21 cellular contexts compared by ENCODE assay signal in genomic region chr1:9861371-9861770, GRCh38. TPM values are rescaled to one million over a fixed set of nuclear protein-coding genes. Genes with fewer than 3 reads are reported as not detected.
DNase-seq lines count a peak whose midpoint lies in the region; ATAC-seq and TF ChIP-seq lines count a peak whose summit lies in the region.
"Had no signal": no experiment of that assay in that cellular context is flagged by ENCODE, and none has a peak within 500 bp of the region (broad histone marks: within the 10 kb centered on the region; RNA-seq: fewer than 3 reads in every experiment).

No MANE protein-coding gene starts in this region.

- no peak overlapping the region for H2BK5ac ChIP-seq in mesendoderm (ENCODE audit: low read length)

- DNase-seq in DMS153 (lab: John Stamatoyannopoulos, UW): peak; percentile 19
- DNase-seq in DMS153 treated with DMSO at 0.1 percent for 48 hours (lab: John Stamatoyannopoulos, UW; ENCODE audit: unreplicated experiment): no peak
- DNase-seq in NAMALWA (ENCODE audit: low spot score): peak; percentile 58
- no peak for DNase-seq in T-helper 17 cell
- DNase-seq in mesendoderm: peak; percentile 63
- no peak for DNase-seq in NCI-H774 (lab: John Stamatoyannopoulos, UW)
- no peak for DNase-seq in CD4-positive, alpha-beta T cell
- DNase-seq: activated CD4-positive, alpha-beta T cell treated with anti-CD3 and anti-CD28 coated beads, Interleukin-2, amount 10 ng/mL, durations not matched to agents 7 days and 5 days; activated naive CD4-positive, alpha-beta T cell; activated T-cell treated with anti-CD3 and anti-CD28 coated beads for 4 hours; hippocampal formation; NCI-H1048; OCI-M1; transverse colon had no signal

- intact Hi-C loops in CD4-positive, alpha-beta T cell (cut with DNase I, micrococcal nuclease): no loop called here

- peak overlapping the region; percentile 11 for H3K27ac Mint-ChIP-seq in T-helper 17 cell
- H3K27ac Mint-ChIP-seq in CD4-positive, alpha-beta T cell: no peak overlapping the region
- H3K27ac Mint-ChIP-seq: activated CD4-positive, alpha-beta T cell treated with anti-CD3 and anti-CD28 coated beads, Interleukin-2, amount 10 ng/mL, durations not matched to agents 7 days and 5 days; stimulated activated effector memory CD8-positive, alpha-beta T cell treated with anti-CD3 and anti-CD28 coated beads, Interleukin-12 subunit alpha, Interleukin-12 subunit beta, amount 100 ng/mL, for 72 hours had no signal

- no peaks in the 10 kb centered on the region for H3K9me3 Mint-ChIP-seq in CD4-positive, alpha-beta T cell
- H3K9me3 Mint-ChIP-seq: activated CD4-positive, alpha-beta T cell treated with anti-CD3 and anti-CD28 coated beads, Interleukin-2, amount 10 ng/mL, durations not matched to agents 7 days and 5 days; stimulated activated effector memory CD8-positive, alpha-beta T cell treated with anti-CD3 and anti-CD28 coated beads, Interleukin-12 subunit alpha, Interleukin-12 subunit beta, amount 100 ng/mL, for 72 hours had no signal

- H3K27ac ChIP-seq in mesendoderm (ENCODE audit: low read depth, low read length): no peak overlapping the region
- H3K27ac ChIP-seq in CD4-positive, alpha-beta T cell (ENCODE audit: low read depth, low read length): no peak overlapping the region
- H3K27ac ChIP-seq: 22Rv1, HL-60, psoas muscle, transverse colon had no signal

- H3K56ac ChIP-seq in mesendoderm (ENCODE audit: low read length): no peak overlapping the region

- no peak overlapping the region for H2BK15ac ChIP-seq in mesendoderm (replicated peaks; ENCODE audit: low read depth)

- no peak overlapping the region for H3K4me2 ChIP-seq in mesendoderm (ENCODE audit: low read length)
- H3K4me2 ChIP-seq: smooth muscle cell had no signal

- H3K4me1 ChIP-seq in mesendoderm (ENCODE audit: control insufficient read depth, low read depth, low read length): no peaks in the 10 kb centered on the region
- H3K4me1 ChIP-seq: transverse colon had no signal

- H3K4me1 Mint-ChIP-seq in T-helper 17 cell: no peaks in the 10 kb centered on the region
- no peaks in the 10 kb centered on the region for H3K4me1 Mint-ChIP-seq in CD4-positive, alpha-beta T cell (ENCODE audit: low read depth)

- CTCF ChIA-PET in CD4-positive, alpha-beta T cell (lab: Charles Lee): interaction anchor here (1.2 to 2.7 kb wide), 2 partner anchors 77 to 246 kb away, joined by 5 to 7 read pairs; no protein-coding TSS in a partner anchor

- WGBS in mesendoderm (ENCODE audit: extremely low coverage, insufficient coverage, low lambda C conversion rate): no CpG with 5 or more reads among the region's 8 CpGs

- H4K5ac ChIP-seq in mesendoderm (ENCODE audit: low read length): no peak overlapping the region

- H3K23ac ChIP-seq in mesendoderm (ENCODE audit: low read length): no peak overlapping the region

- H3K9ac ChIP-seq in mesendoderm (ENCODE audit: low read length): no peak overlapping the region

- no peaks in the 10 kb centered on the region for H3K36me3 Mint-ChIP-seq in T-helper 17 cell (ENCODE audit: low read depth)
- no peaks in the 10 kb centered on the region for H3K36me3 Mint-ChIP-seq in CD4-positive, alpha-beta T cell (ENCODE audit: low read depth)
- H3K36me3 Mint-ChIP-seq: stimulated activated effector memory CD8-positive, alpha-beta T cell treated with anti-CD3 and anti-CD28 coated beads, Interleukin-12 subunit alpha, Interleukin-12 subunit beta, amount 100 ng/mL, for 72 hours had no signal

- H3K18ac ChIP-seq in mesendoderm (ENCODE audit: low read length): no peak overlapping the region

- H3K4me3 Mint-ChIP-seq in T-helper 17 cell: no peak overlapping the region
- no peak overlapping the region for H3K4me3 Mint-ChIP-seq in CD4-positive, alpha-beta T cell
- H3K4me3 Mint-ChIP-seq: activated CD4-positive, alpha-beta T cell treated with anti-CD3 and anti-CD28 coated beads, Interleukin-2, amount 10 ng/mL, durations not matched to agents 7 days and 5 days; neural crest cell; stimulated activated effector memory CD8-positive, alpha-beta T cell treated with anti-CD3 and anti-CD28 coated beads, Interleukin-12 subunit alpha, Interleukin-12 subunit beta, amount 100 ng/mL, for 72 hours had no signal

- no peak overlapping the region for H2AK5ac ChIP-seq in mesendoderm (ENCODE audit: low read length)

- H3K79me1 ChIP-seq in mesendoderm (ENCODE audit: low read length): no peaks in the 10 kb centered on the region

- H3K4ac ChIP-seq in mesendoderm (ENCODE audit: low read depth, low read length): no peak overlapping the region

- no peaks in the 10 kb centered on the region for H3K9me3 ChIP-seq in T-helper 17 cell (ENCODE audit: control insufficient read depth, low read length, poor library complexity, severe bottlenecking)
- no peaks in the 10 kb centered on the region for H3K9me3 ChIP-seq in CD4-positive, alpha-beta T cell (ENCODE audit: control insufficient read depth, low read length)
- H3K9me3 ChIP-seq: psoas muscle, transverse colon had no signal

- POLR2A ChIA-PET in CD4-positive, alpha-beta T cell (lab: Charles Lee): interaction anchor here (0.9 kb wide), 1 partner anchor 209 kb away, joined by 3 read pairs; no protein-coding TSS in a partner anchor

- no peak for TF ChIP-seq CTCF in CD4-positive, alpha-beta T cell (IDR thresholded peaks at IDR 0.05)

- no peak overlapping the region for H4K8ac ChIP-seq in mesendoderm (ENCODE audit: low read depth, low read length)

- H3K79me2 ChIP-seq in mesendoderm (ENCODE audit: control insufficient read depth, insufficient read depth, low read length): no peaks in the 10 kb centered on the region

- H3K36me3 ChIP-seq in mesendoderm (ENCODE audit: control insufficient read depth, insufficient read depth, low read length): no peaks in the 10 kb centered on the region

- H2BK120ac ChIP-seq in mesendoderm (ENCODE audit: low read depth, low read length): no peak overlapping the region

- H3K27me3 Mint-ChIP-seq in T-helper 17 cell: no peaks in the 10 kb centered on the region
- H3K27me3 Mint-ChIP-seq in CD4-positive, alpha-beta T cell: no peaks in the 10 kb centered on the region
- H3K27me3 Mint-ChIP-seq: activated CD4-positive, alpha-beta T cell treated with anti-CD3 and anti-CD28 coated beads, Interleukin-2, amount 10 ng/mL, durations not matched to agents 7 days and 5 days had no signal

- H3K27me3 ChIP-seq in mesendoderm (ENCODE audit: insufficient read depth, low read length, poor library complexity): no peaks in the 10 kb centered on the region
- H3K27me3 ChIP-seq in CD4-positive, alpha-beta T cell (ENCODE audit: control insufficient read depth, insufficient read depth, low read length): no peaks in the 10 kb centered on the region
- H3K27me3 ChIP-seq: transverse colon had no signal

- no peak overlapping the region for H3K4me3 ChIP-seq in mesendoderm (ENCODE audit: low read length)
- H3K4me3 ChIP-seq: psoas muscle, smooth muscle cell, transverse colon had no signal

- ATAC-seq in T-helper 17 cell: no peak
- ATAC-seq in HG02852 (IDR thresholded peaks at IDR 0.05; ENCODE audit: unreplicated experiment): no peak
- ATAC-seq in CD4-positive, alpha-beta T cell (ENCODE audit: poor library complexity): no peak
- ATAC-seq: stimulated activated effector memory CD8-positive, alpha-beta T cell treated with anti-CD3 and anti-CD28 coated beads, Interleukin-12 subunit alpha, Interleukin-12 subunit beta, amount 100 ng/mL, for 72 hours had no signal

RNA-seq across cellular contexts. Expression of gene CLSTN1, which starts 37.6 kb away (rescaled TPM):
- total RNA-seq in T-helper 17 cell: 10 to 100 TPM; 86.3 to 91.5 TPM
- 43.7 TPM for polyA plus RNA-seq in mesendoderm (2013, experiment 1 of 2)
- polyA plus RNA-seq in mesendoderm (2013, experiment 2 of 2): 43.4 TPM
- total RNA-seq in CD4-positive, alpha-beta T cell: 10 to 100 TPM; 66.8 to 68.1 TPM

RNA-seq across cellular contexts. Expression of gene CTNNBIP1, which starts 48.7 kb away (rescaled TPM):
- total RNA-seq in T-helper 17 cell: 10 to 100 TPM in 1 of 2 donors, 1 to 10 TPM in 1; 9.2 to 10.5 TPM
- 23.5 TPM for polyA plus RNA-seq in mesendoderm (2013, experiment 1 of 2)
- 22.6 TPM for polyA plus RNA-seq in mesendoderm (2013, experiment 2 of 2)
- total RNA-seq in CD4-positive, alpha-beta T cell: 1 to 10 TPM; 6.6 to 6.8 TPM

Comparison
In these comparisons a context has a peak if more than half of its experiments do, and no peak if none do; other contexts are left out.
1. DNase-seq: peak in DMS153 (single experiment), NAMALWA (single experiment) and mesendoderm (single experiment); none in DMS153 treated with DMSO at 0.1 percent for 48 hours (single experiment), T-helper 17 cell (0 of 3), NCI-H774 (single experiment) and CD4-positive, alpha-beta T cell (0 of 10).